Comparison of ENCODE assay signal across 18 cellular contexts in genomic region chr18:36600548-36600947, GRCh38.
"Had no signal": no experiment of that assay in that cellular context is flagged by ENCODE, and none has a peak within 500 bp of the region (broad histone marks: within the 10 kb centered on the region; RNA-seq: fewer than 3 reads in every experiment).

No MANE protein-coding gene starts in this region.

- H3K27ac Mint-ChIP-seq: dendritic cell treated with granulocyte-macrophage colony-stimulating factor and Interleukin-4, amounts not matched to agents 40 ng/mL and 50 ng/mL, for 4 days; immature natural killer cell; nephron; stimulated activated naive B cell treated with anti-CD40 and anti-IgM and Interleukin-4, amounts not matched to agents 10 μg/mL and 1 μg/mL and 100 μg/mL, for 72 hours; stimulated activated naive CD8-positive, alpha-beta T cell treated with anti-CD3 and anti-CD28 coated beads, Interleukin-15, amount 100 ng/mL, for 72 hours had no signal

- DNase-seq: erythroblast; foreskin keratinocyte; immature natural killer cell; left cardiac atrium; left ventricle myocardium inferior; mesenchymal stem cell; midbrain; naive B cell; sigmoid colon; stimulated activated CD4-positive, alpha-beta T cell treated with anti-CD3 and anti-CD28 coated beads, Interleukin-2, amount 100 ng/mL, for 24 hours; stimulated activated CD4-positive, alpha-beta T cell treated with anti-CD3 and anti-CD28 coated beads, Interleukin-4, amount 100 ng/mL, for 4 hours; stimulated activated naive B cell treated with anti-CD40 and anti-IgM and Interleukin-4, amounts not matched to agents 10 μg/mL and 1 μg/mL and 100 μg/mL, for 72 hours; stimulated activated naive CD8-positive, alpha-beta T cell treated with anti-CD3 and anti-CD28 coated beads, Interleukin-15, amount 100 ng/mL, for 72 hours; testis had no signal

- H3K9me3 ChIP-seq: left ventricle myocardium inferior, sigmoid colon, testis had no signal

- H3K27me3 ChIP-seq: foreskin keratinocyte, sigmoid colon, testis had no signal

- H3K4me3 ChIP-seq: left ventricle myocardium inferior, lung, sigmoid colon, skin epidermis, testis had no signal

- H3K4me1 Mint-ChIP-seq: immature natural killer cell; naive B cell; nephron; stimulated activated naive B cell treated with anti-CD40 and anti-IgM and Interleukin-4, amounts not matched to agents 10 μg/mL and 1 μg/mL and 100 μg/mL, for 72 hours; stimulated activated naive CD8-positive, alpha-beta T cell treated with anti-CD3 and anti-CD28 coated beads, Interleukin-15, amount 100 ng/mL, for 72 hours had no signal

- H3K4me3 Mint-ChIP-seq: dendritic cell treated with granulocyte-macrophage colony-stimulating factor and Interleukin-4, amounts not matched to agents 40 ng/mL and 50 ng/mL, for 4 days; immature natural killer cell; naive B cell; nephron; stimulated activated naive B cell treated with anti-CD40 and anti-IgM and Interleukin-4, amounts not matched to agents 10 μg/mL and 1 μg/mL and 100 μg/mL, for 72 hours; stimulated activated naive CD8-positive, alpha-beta T cell treated with anti-CD3 and anti-CD28 coated beads, Interleukin-15, amount 100 ng/mL, for 72 hours had no signal

- H3K9me3 Mint-ChIP-seq: dendritic cell treated with granulocyte-macrophage colony-stimulating factor and Interleukin-4, amounts not matched to agents 40 ng/mL and 50 ng/mL, for 4 days; immature natural killer cell; nephron; stimulated activated naive CD8-positive, alpha-beta T cell treated with anti-CD3 and anti-CD28 coated beads, Interleukin-15, amount 100 ng/mL, for 72 hours had no signal

- H3K27me3 Mint-ChIP-seq: dendritic cell treated with granulocyte-macrophage colony-stimulating factor and Interleukin-4, amounts not matched to agents 40 ng/mL and 50 ng/mL, for 4 days; naive B cell; stimulated activated naive CD8-positive, alpha-beta T cell treated with anti-CD3 and anti-CD28 coated beads, Interleukin-15, amount 100 ng/mL, for 72 hours had no signal

- H3K27ac ChIP-seq: foreskin keratinocyte, left ventricle myocardium inferior, sigmoid colon, skin epidermis, testis had no signal

- H3K36me3 ChIP-seq: left ventricle myocardium inferior, sigmoid colon had no signal

- H3K4me1 ChIP-seq: foreskin keratinocyte, sigmoid colon, testis had no signal

- H3K36me3 Mint-ChIP-seq: immature natural killer cell; naive B cell; stimulated activated naive B cell treated with anti-CD40 and anti-IgM and Interleukin-4, amounts not matched to agents 10 μg/mL and 1 μg/mL and 100 μg/mL, for 72 hours had no signal
